ENCODE assay signal across 18 cellular contexts in the genomic region with DNA sequence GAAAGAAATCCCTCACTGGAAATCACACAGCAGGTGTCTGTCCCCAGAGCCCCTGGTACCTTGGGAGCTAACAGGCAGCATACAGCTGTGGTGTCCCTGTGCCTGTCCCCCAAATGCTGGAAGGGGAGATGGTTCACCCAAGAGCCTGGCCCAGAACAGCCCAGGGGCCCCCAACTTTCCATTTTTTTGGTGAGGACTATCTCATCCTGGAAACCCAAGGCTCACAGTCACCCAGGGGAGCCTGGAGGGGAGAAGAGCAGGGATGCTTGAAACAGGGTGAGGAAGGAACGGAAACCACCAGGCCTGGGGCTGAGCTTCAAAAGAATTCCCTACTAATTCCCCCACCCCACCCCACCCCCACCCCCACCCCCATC.
"Had no signal": no experiment of that assay in that cellular context is flagged by ENCODE, and none has a peak within 500 bp of the region (broad histone marks: within the 10 kb centered on the region; RNA-seq: fewer than 3 reads in every experiment).

No MANE protein-coding gene starts in this region.

- H3K36me3 Mint-ChIP-seq: activated naive CD8-positive, alpha-beta T cell had no signal

- H3K27me3 ChIP-seq: brain microvascular endothelial cell, right lobe of liver had no signal

- H3K36me3 ChIP-seq: brain microvascular endothelial cell, right lobe of liver had no signal

- DNase-seq: activated B cell treated with CpG ODN at 0.5 μM for 24 hours; activated CD4-positive, alpha-beta T cell treated with anti-CD3 and anti-CD28 coated beads for 48 hours; activated CD8-positive, alpha-beta memory T cell treated with anti-CD3 and anti-CD28 coated beads, Interleukin-2, amount 50 U/mL, for 48 hours; activated gamma-delta T cell treated with Interleukin-2 at 50 U/mL for 16 hours; activated T-cell treated with anti-CD3 and anti-CD28 coated beads, Interleukin-2, amount 50 U/mL, for 72 hours; amygdala; brain microvascular endothelial cell; effector CD8-positive, alpha-beta T cell; foreskin melanocyte; head of caudate nucleus; left colon; naive thymus-derived CD4-positive, alpha-beta T cell; occipital lobe; psoas muscle; stimulated activated CD4-positive, alpha-beta T cell treated with anti-CD3 and anti-CD28 coated beads, Interleukin-1b, Interleukin-23, amount 100 ng/mL, for 48 hours; T-helper 2 cell had no signal

- H3K4me1 ChIP-seq: psoas muscle had no signal

- H3K27ac Mint-ChIP-seq: activated B cell treated with CpG ODN at 0.5 μM for 24 hours; activated naive CD8-positive, alpha-beta T cell; activated T-cell treated with anti-CD3 and anti-CD28 coated beads, Interleukin-2, amount 50 U/mL, for 72 hours had no signal

- ATAC-seq: activated T-cell treated with anti-CD3 and anti-CD28 coated beads, Interleukin-2, amount 50 U/mL, for 72 hours; left colon; naive thymus-derived CD4-positive, alpha-beta T cell; psoas muscle; right lobe of liver had no signal

- H3K27ac ChIP-seq: brain microvascular endothelial cell, psoas muscle, right lobe of liver had no signal

- H3K9me3 Mint-ChIP-seq: activated B cell treated with CpG ODN at 0.5 μM for 24 hours; activated T-cell treated with anti-CD3 and anti-CD28 coated beads, Interleukin-2, amount 50 U/mL, for 72 hours had no signal

- H3K9me3 ChIP-seq: psoas muscle, right lobe of liver had no signal

- H3K4me3 Mint-ChIP-seq: activated B cell treated with CpG ODN at 0.5 μM for 24 hours; activated naive CD8-positive, alpha-beta T cell; activated T-cell treated with anti-CD3 and anti-CD28 coated beads, Interleukin-2, amount 50 U/mL, for 72 hours had no signal

- H3K4me3 ChIP-seq: psoas muscle, right lobe of liver had no signal
